ENCODE assay signal across 9 cellular contexts in genomic region chr1:151175910-151176309, GRCh38. TPM values are rescaled to one million over a fixed set of nuclear protein-coding genes. Genes with fewer than 3 reads are reported as not detected.
DNase-seq lines count a peak whose midpoint lies in the region; ATAC-seq, FAIRE-seq and TF ChIP-seq lines count a peak whose summit lies in the region.
"Had no signal": no experiment of that assay in that cellular context is flagged by ENCODE, and none has a peak within 500 bp of the region (broad histone marks: within the 10 kb centered on the region; RNA-seq: fewer than 3 reads in every experiment).

Gene TMOD4 (minus strand): TSS chr1:151175981. CDS start chr1:151174875, 1,106 bp downstream.

- WGBS in esophagus muscularis mucosa, result 34% methylated on average over 3 of the region's 3 CpGs

- H3K9me3 ChIP-seq in esophagus muscularis mucosa (no peaks in the 10 kb centered on the region), gastrocnemius medialis (no peaks in the 10 kb centered on the region)

- intact Hi-C loops in esophagus muscularis mucosa (cut with DNase I) (no loop called here), gastrocnemius medialis (cut with DNase I; ENCODE audit: low total_unique reads) (no loop called here)

- TF ChIP-seq CTCF in esophagus muscularis mucosa (IDR thresholded peaks at IDR 0.05), result peak; percentile 27 to 65 (median 30)
- TF ChIP-seq CTCF in gastrocnemius medialis (IDR thresholded peaks at IDR 0.05 in 4 of 5, conservative IDR thresholded peaks at IDR 0.05 in 1 of 5), result peak; percentile 65 to 86 (median 79)

- peak; percentile 66 to 75 for ATAC-seq in gastrocnemius medialis
- ATAC-seq in GM21717 (IDR thresholded peaks at IDR 0.05; ENCODE audit: unreplicated experiment), result no peak
- no peak for ATAC-seq in HG03108 (IDR thresholded peaks at IDR 0.05; ENCODE audit: unreplicated experiment)

- H3K27me3 ChIP-seq in esophagus muscularis mucosa (no peaks in the 10 kb centered on the region), gastrocnemius medialis (no peaks in the 10 kb centered on the region)

- DNase-seq in DMS53 (lab: John Stamatoyannopoulos, UW) (peak; percentile 46), DMS53 treated with DMSO at 0.1 percent for 48 hours (lab: John Stamatoyannopoulos, UW; ENCODE audit: unreplicated experiment) (no peak), OCI-M1 (lab: John Stamatoyannopoulos, UW) (peak; percentile 52), esophagus muscularis mucosa (ENCODE audit: extremely low spot score) (no peak), gastrocnemius medialis (peak; percentile 44 to 91), H54 (ENCODE audit: insufficient read length, low spot score) (no peak)

- no peak for TF ChIP-seq POLR2A in esophagus muscularis mucosa (IDR thresholded peaks at IDR 0.05; ENCODE audit: low read depth)
- TF ChIP-seq POLR2A in gastrocnemius medialis (IDR thresholded peaks at IDR 0.05), result peak; percentile 46 to 87
- TF ChIP-seq POLR2A in H54 (IDR thresholded peaks at IDR 0.05; ENCODE audit: low read depth, low read length), result no peak

- H3K27ac ChIP-seq in esophagus muscularis mucosa (replicated peaks in 1 of 4) (peak within 1 kb of the TSS; percentile 70 to 75 (median 72)), gastrocnemius medialis (peak within 1 kb of the TSS; percentile 91 to 99 (median 92))

- TF ChIP-seq EP300 in esophagus muscularis mucosa (IDR thresholded peaks at IDR 0.05), result no peak

- peaks cover 9 to 25% (median 22%) of the 10 kb centered on the region in 4 donors for H3K4me1 ChIP-seq in esophagus muscularis mucosa
- H3K4me1 ChIP-seq in gastrocnemius medialis, result peaks cover 28 to 40% of the 10 kb centered on the region in 2 donors

- H3K4me3 ChIP-seq in esophagus muscularis mucosa (no peak within 1 kb of the TSS), gastrocnemius medialis (peak within 1 kb of the TSS; percentile 43 to 60 (median 50))

- in situ Hi-C loops in gastrocnemius medialis (cut with MboI; ENCODE audit: low sequenced_read_pairs in 4 of 4), result no loop called here

- no peak for FAIRE-seq in H54 (lab: Jason Lieb, UNC)
- FAIRE-seq: A204.1 had no signal

- H3K36me3 ChIP-seq in esophagus muscularis mucosa (peaks cover 36 to 84% (median 73%) of the 10 kb centered on the region in 4 donors), gastrocnemius medialis (peaks cover 0 to 55% of the 10 kb centered on the region in 2 donors)

RNA-seq across cellular contexts. Expression of gene TMOD4, which starts in this region (rescaled TPM):
- total RNA-seq in esophagus muscularis mucosa, result 1 to 10 TPM in 2 of 4 donors, not detected in 2; 1.5 to 1.6 TPM
- total RNA-seq in gastrocnemius medialis, result 100 to 1,000 TPM in 3 of 4 donors, 10 to 100 TPM in 1; 58.3 to 315 (median 188) TPM

Comparison
In these comparisons a context has a peak if more than half of its experiments do, and no peak if none do; other contexts are left out.
1. RNA of gene TMOD4 (total RNA-seq): 58.3 to 315 TPM in gastrocnemius medialis; 1.5 to 1.6 TPM in esophagus muscularis mucosa; every median in the first group is over 10 times any median in the second.
2. DNase-seq: peak in DMS53 (single experiment), OCI-M1 (single experiment) and gastrocnemius medialis (2 of 2); none in DMS53 treated with DMSO at 0.1 percent for 48 hours (single experiment), esophagus muscularis mucosa (single experiment) and H54 (single experiment).
3. H3K4me3 ChIP-seq: peak in gastrocnemius medialis (4 of 4); none in esophagus muscularis mucosa (0 of 4).
4. POLR2A ChIP-seq: peak in gastrocnemius medialis (2 of 2); none in esophagus muscularis mucosa (single experiment) and H54 (single experiment).
5. ATAC-seq: peak in gastrocnemius medialis (2 of 2); none in GM21717 (single experiment) and HG03108 (single experiment).